ENCODE assay signal across 8 cellular contexts in the genomic region with DNA sequence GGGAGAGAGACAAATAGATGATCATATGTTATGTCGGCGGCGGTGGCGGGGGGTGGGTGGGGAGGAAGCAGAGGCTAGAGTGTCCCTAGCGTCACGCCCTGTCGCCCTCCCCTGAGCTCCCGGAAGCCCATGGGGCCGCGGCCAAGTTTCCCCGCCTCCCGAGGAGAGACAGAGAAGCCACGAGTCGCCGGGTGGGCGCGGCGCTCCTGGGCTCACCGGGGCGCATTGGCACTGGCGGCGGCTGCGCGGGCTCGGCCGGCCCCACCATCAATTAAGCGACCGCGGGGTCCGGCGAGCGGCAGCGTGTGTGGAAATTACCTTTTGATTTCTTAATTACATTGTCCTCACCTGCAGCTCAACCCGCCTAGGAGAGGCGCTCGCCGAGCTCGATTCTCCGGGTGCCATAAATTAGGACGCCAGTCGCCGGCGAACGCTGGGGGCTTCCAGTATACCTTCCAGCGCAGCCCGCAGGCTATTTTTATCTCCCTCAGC.
DNase-seq lines count a peak whose midpoint lies in the region; ATAC-seq and TF ChIP-seq lines count a peak whose summit lies in the region.

No MANE protein-coding gene starts in this region.

- H3K36me3 ChIP-seq in HEK293 (ENCODE audit: control insufficient read depth in 2 of 2, insufficient read depth in 1 of 2, low read length in 2 of 2) = no peaks in the 10 kb centered on the region
- no peaks in the 10 kb centered on the region for H3K36me3 ChIP-seq in body of pancreas (replicated peaks in 1 of 2; ENCODE audit: insufficient read depth in 1 of 2, low read depth in 2 of 2)

- DNase-seq in COR-L47 (lab: John Stamatoyannopoulos, UW) (peak; percentile 88), OCI-M1 (lab: John Stamatoyannopoulos, UW) (peak; percentile 92), inferior parietal cortex (ENCODE audit: extremely low spot score) (peak; percentile 6), body of pancreas (no peak)

- H3K4me3 ChIP-seq in HEK293 (ENCODE audit: low read depth, low read length) (peak overlapping the region; percentile 4; the same call in 1 of the 2 replicates), body of pancreas (no peak overlapping the region)

- no peaks in the 10 kb centered on the region for H3K27me3 ChIP-seq in body of pancreas

- no peak for TF ChIP-seq POLR2A in body of pancreas (IDR thresholded peaks at IDR 0.05)

- H3K27ac ChIP-seq in HEK293 (ENCODE audit: extremely low read depth, low read depth, low read length) (no peak overlapping the region), body of pancreas (no peak overlapping the region)

- CTCF ChIA-PET in HEK293 (lab: Yijun Ruan, JAX) = interaction anchor here (0.9 kb wide), 1 partner anchor 166 kb away, joined by 3 read pairs; no protein-coding TSS in a partner anchor

- POLR2A ChIA-PET in HEK293 (lab: Yijun Ruan, JAX) = no interaction called here

- H3K4me1 ChIP-seq in HEK293 (ENCODE audit: control insufficient read depth, insufficient read depth, low read length) (no peaks in the 10 kb centered on the region), body of pancreas (no peaks in the 10 kb centered on the region)

- H3K9me3 ChIP-seq in HEK293 (ENCODE audit: control insufficient read depth, insufficient read depth, low read depth, low read length) (no peaks in the 10 kb centered on the region), body of pancreas (peaks cover 0 to 5% (median 0%) of the 10 kb centered on the region in 3 donors)

- TF ChIP-seq CTCF in HEK293 (tag by site-specific recombination; IDR thresholded peaks at IDR 0.05) = no peak
- TF ChIP-seq CTCF in body of pancreas (IDR thresholded peaks at IDR 0.05) = no peak

- intact Hi-C loops in body of pancreas (cut with DNase I) = no loop called here

- ATAC-seq in GM21526 (IDR thresholded peaks at IDR 0.05; ENCODE audit: low FRiP score, unreplicated experiment) (no peak), HG03469 (IDR thresholded peaks at IDR 0.05; ENCODE audit: unreplicated experiment) (no peak), body of pancreas (no peak), GM18909 (IDR thresholded peaks at IDR 0.05; ENCODE audit: poor library complexity, unreplicated experiment) (no peak)

- 1 to 2% methylated on average over 34 to 46 of the region's 46 CpGs for WGBS in body of pancreas, 2 donors

TF ChIP-seq in HEK293, 187 proteins besides CTCF, POLR2A, EP300 and RAD21 (continues in another document):
- TF ChIP-seq ZNF549 (tag by site-specific recombination; IDR thresholded peaks at IDR 0.05) (no peak), SALL2 (tag by site-specific recombination; IDR thresholded peaks at IDR 0.05; ENCODE audit: borderline replicate concordance) (no peak), ZNF112 (tag by site-specific recombination; IDR thresholded peaks at IDR 0.05) (no peak), ZNF324 (tag by site-specific recombination; IDR thresholded peaks at IDR 0.05) (no peak), ZNF211 (tag by site-specific recombination; IDR thresholded peaks at IDR 0.05; ENCODE audit: low read depth) (no peak), GLIS2 (tag by site-specific recombination; IDR thresholded peaks at IDR 0.05) (peak; percentile 28; the same call in 1 of the 2 replicates), ZNF132 (tag by site-specific recombination; IDR thresholded peaks at IDR 0.05; ENCODE audit: borderline replicate concordance) (no peak), KLF9 (tag by site-specific recombination; IDR thresholded peaks at IDR 0.05; ENCODE audit: low read depth) (peak; percentile 41; the same call in 1 of the 2 replicates), HOXC10 (CRISPR knock-in tag; IDR thresholded peaks at IDR 0.05) (no peak), SP3 (tag by site-specific recombination; IDR thresholded peaks at IDR 0.05) (0 out of 2 replicates have a peak, but pooled peaks have one; percentile 27), OVOL3 (tag by site-specific recombination; IDR thresholded peaks at IDR 0.05) (no peak), GLIS1 (tag by site-specific recombination; IDR thresholded peaks at IDR 0.05) (peak; percentile 78), ZIC2 (tag by site-specific recombination; IDR thresholded peaks at IDR 0.05) (peak; percentile 72), ZNF571 (tag by site-specific recombination; IDR thresholded peaks at IDR 0.05) (no peak), MYNN (tag by site-specific recombination; IDR thresholded peaks at IDR 0.05; ENCODE audit: borderline replicate concordance) (no peak), ZNF10 (tag by site-specific recombination; IDR thresholded peaks at IDR 0.05) (no peak), PRDM1 (tag by site-specific recombination; IDR thresholded peaks at IDR 0.05) (no peak), ZNF416 (tag by site-specific recombination; IDR thresholded peaks at IDR 0.05) (no peak), ZNF707 (tag by site-specific recombination; IDR thresholded peaks at IDR 0.05) (no peak), ZNF560 (tag by site-specific recombination; IDR thresholded peaks at IDR 0.05; ENCODE audit: borderline replicate concordance) (no peak)
- TF ChIP-seq, protein P1, sequence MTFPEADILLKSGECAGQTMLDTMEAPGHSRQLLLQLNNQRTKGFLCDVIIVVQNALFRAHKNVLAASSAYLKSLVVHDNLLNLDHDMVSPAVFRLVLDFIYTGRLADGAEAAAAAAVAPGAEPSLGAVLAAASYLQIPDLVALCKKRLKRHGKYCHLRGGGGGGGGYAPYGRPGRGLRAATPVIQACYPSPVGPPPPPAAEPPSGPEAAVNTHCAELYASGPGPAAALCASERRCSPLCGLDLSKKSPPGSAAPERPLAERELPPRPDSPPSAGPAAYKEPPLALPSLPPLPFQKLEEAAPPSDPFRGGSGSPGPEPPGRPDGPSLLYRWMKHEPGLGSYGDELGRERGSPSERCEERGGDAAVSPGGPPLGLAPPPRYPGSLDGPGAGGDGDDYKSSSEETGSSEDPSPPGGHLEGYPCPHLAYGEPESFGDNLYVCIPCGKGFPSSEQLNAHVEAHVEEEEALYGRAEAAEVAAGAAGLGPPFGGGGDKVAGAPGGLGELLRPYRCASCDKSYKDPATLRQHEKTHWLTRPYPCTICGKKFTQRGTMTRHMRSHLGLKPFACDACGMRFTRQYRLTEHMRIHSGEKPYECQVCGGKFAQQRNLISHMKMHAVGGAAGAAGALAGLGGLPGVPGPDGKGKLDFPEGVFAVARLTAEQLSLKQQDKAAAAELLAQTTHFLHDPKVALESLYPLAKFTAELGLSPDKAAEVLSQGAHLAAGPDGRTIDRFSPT (tag by site-specific recombination; IDR thresholded peaks at IDR 0.05) = no peak
- TF ChIP-seq, protein P2, sequence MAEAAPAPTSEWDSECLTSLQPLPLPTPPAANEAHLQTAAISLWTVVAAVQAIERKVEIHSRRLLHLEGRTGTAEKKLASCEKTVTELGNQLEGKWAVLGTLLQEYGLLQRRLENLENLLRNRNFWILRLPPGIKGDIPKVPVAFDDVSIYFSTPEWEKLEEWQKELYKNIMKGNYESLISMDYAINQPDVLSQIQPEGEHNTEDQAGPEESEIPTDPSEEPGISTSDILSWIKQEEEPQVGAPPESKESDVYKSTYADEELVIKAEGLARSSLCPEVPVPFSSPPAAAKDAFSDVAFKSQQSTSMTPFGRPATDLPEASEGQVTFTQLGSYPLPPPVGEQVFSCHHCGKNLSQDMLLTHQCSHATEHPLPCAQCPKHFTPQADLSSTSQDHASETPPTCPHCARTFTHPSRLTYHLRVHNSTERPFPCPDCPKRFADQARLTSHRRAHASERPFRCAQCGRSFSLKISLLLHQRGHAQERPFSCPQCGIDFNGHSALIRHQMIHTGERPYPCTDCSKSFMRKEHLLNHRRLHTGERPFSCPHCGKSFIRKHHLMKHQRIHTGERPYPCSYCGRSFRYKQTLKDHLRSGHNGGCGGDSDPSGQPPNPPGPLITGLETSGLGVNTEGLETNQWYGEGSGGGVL (tag by site-specific recombination; IDR thresholded peaks at IDR 0.05) = peak; percentile 11; the same call in 1 of the 2 replicates
- TF ChIP-seq, protein P3, sequence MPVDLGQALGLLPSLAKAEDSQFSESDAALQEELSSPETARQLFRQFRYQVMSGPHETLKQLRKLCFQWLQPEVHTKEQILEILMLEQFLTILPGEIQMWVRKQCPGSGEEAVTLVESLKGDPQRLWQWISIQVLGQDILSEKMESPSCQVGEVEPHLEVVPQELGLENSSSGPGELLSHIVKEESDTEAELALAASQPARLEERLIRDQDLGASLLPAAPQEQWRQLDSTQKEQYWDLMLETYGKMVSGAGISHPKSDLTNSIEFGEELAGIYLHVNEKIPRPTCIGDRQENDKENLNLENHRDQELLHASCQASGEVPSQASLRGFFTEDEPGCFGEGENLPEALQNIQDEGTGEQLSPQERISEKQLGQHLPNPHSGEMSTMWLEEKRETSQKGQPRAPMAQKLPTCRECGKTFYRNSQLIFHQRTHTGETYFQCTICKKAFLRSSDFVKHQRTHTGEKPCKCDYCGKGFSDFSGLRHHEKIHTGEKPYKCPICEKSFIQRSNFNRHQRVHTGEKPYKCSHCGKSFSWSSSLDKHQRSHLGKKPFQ (tag by site-specific recombination; IDR thresholded peaks at IDR 0.05) = no peak
- TF ChIP-seq, protein P4, sequence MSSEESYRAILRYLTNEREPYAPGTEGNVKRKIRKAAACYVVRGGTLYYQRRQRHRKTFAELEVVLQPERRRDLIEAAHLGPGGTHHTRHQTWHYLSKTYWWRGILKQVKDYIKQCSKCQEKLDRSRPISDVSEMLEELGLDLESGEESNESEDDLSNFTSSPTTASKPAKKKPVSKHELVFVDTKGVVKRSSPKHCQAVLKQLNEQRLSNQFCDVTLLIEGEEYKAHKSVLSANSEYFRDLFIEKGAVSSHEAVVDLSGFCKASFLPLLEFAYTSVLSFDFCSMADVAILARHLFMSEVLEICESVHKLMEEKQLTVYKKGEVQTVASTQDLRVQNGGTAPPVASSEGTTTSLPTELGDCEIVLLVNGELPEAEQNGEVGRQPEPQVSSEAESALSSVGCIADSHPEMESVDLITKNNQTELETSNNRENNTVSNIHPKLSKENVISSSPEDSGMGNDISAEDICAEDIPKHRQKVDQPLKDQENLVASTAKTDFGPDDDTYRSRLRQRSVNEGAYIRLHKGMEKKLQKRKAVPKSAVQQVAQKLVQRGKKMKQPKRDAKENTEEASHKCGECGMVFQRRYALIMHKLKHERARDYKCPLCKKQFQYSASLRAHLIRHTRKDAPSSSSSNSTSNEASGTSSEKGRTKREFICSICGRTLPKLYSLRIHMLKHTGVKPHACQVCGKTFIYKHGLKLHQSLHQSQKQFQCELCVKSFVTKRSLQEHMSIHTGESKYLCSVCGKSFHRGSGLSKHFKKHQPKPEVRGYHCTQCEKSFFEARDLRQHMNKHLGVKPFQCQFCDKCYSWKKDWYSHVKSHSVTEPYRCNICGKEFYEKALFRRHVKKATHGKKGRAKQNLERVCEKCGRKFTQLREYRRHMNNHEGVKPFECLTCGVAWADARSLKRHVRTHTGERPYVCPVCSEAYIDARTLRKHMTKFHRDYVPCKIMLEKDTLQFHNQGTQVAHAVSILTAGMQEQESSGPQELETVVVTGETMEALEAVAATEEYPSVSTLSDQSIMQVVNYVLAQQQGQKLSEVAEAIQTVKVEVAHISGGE (tag by site-specific recombination; conservative IDR thresholded peaks at IDR 0.05; ENCODE audit: low read depth) = no peak

Comparison
In these comparisons a context has a peak if more than half of its experiments do, and no peak if none do; other contexts are left out.
1. DNase-seq: peak in COR-L47 (single experiment), OCI-M1 (single experiment) and inferior parietal cortex (single experiment); none in body of pancreas (0 of 4).